ENCODE assay signal across 9 cellular contexts in genomic region chr12:14716848-14717444, GRCh38. TPM values are rescaled to one million over a fixed set of nuclear protein-coding genes. Genes with fewer than 3 reads are reported as not detected.
A peak's percentile ranks its signal among the peaks of the same experiment; 100 is the strongest.
DNase-seq lines count a peak whose midpoint lies in the region; ATAC-seq, FAIRE-seq and TF ChIP-seq lines count a peak whose summit lies in the region.
"Had no signal": no experiment of that assay in that cellular context is flagged by ENCODE, and none has a peak within 500 bp of the region (broad histone marks: within the 10 kb centered on the region; RNA-seq: fewer than 3 reads in every experiment).

No MANE protein-coding gene starts in this region.

- peak; percentile 37 for FAIRE-seq in urothelium cell line (lab: Jason Lieb, UNC)

- H3K4me3 Mint-ChIP-seq in Calu3 (ENCODE audit: low read depth, unreplicated experiment) (no peak overlapping the region), activated B cell treated with CpG ODN at 0.5 μM for 24 hours (no peak overlapping the region)

- CTCF ChIA-PET in Calu3 (lab: Charles Lee) (interaction anchor here (1.1 kb wide), 1 partner anchor 479 kb away, joined by 4 read pairs; no protein-coding TSS in a partner anchor), activated B cell treated with CpG ODN at 0.5 μM for 24 hours (lab: Charles Lee) (interaction anchor here (0.6 to 1.9 kb wide), 15 partner anchors 53 to 531 kb away, joined by 3 to 38 read pairs (median 3); partner anchors contain the start of gene ATF7IP)

- DNase-seq in Calu3 (peak; percentile 55), GM20000 (ENCODE audit: low spot score) (peak; percentile 53), M059J (ENCODE audit: low read depth) (peak; percentile 36), activated B cell treated with CpG ODN at 0.5 μM for 24 hours (no peak), myocyte (ENCODE audit: low read depth) (peak; percentile 43), urothelium cell line (ENCODE audit: low spot score) (peak; percentile 35), cerebellar nuclear complex (lab: John Stamatoyannopoulos, UW) (no peak)
- peak; percentile 18 for DNase-seq in effector CD4-positive, alpha-beta T cell

- no peaks in the 10 kb centered on the region for H3K27me3 Mint-ChIP-seq in Calu3 (ENCODE audit: unreplicated experiment)
- H3K27me3 Mint-ChIP-seq in activated B cell treated with CpG ODN at 0.5 μM for 24 hours = peaks cover 8% of the 10 kb centered on the region

- no peak overlapping the region for H3K27ac Mint-ChIP-seq in Calu3 (ENCODE audit: unreplicated experiment)
- no peak overlapping the region for H3K27ac Mint-ChIP-seq in activated B cell treated with CpG ODN at 0.5 μM for 24 hours

- peak; percentile 38 for TF ChIP-seq CTCF in Calu3 (IDR thresholded peaks at IDR 0.05; ENCODE audit: unreplicated experiment)
- TF ChIP-seq CTCF in GM20000 (IDR thresholded peaks at IDR 0.05; ENCODE audit: extremely low read depth, missing control alignments) = peak; percentile 44
- peak; percentile 15 for TF ChIP-seq CTCF in activated B cell treated with CpG ODN at 0.5 μM for 24 hours (IDR thresholded peaks at IDR 0.05)

- peak; percentile 75 for ATAC-seq in activated B cell treated with CpG ODN at 0.5 μM for 24 hours (ENCODE audit: low read depth)

- H3K36me3 Mint-ChIP-seq in Calu3 (ENCODE audit: insufficient read depth, unreplicated experiment) (no peaks in the 10 kb centered on the region), activated B cell treated with CpG ODN at 0.5 μM for 24 hours (ENCODE audit: low read depth) (no peaks in the 10 kb centered on the region)

- no peaks in the 10 kb centered on the region for H3K9me3 Mint-ChIP-seq in Calu3 (ENCODE audit: low read depth, unreplicated experiment)
- H3K9me3 Mint-ChIP-seq in activated B cell treated with CpG ODN at 0.5 μM for 24 hours = no peaks in the 10 kb centered on the region

- H3K4me1 Mint-ChIP-seq in Calu3 (ENCODE audit: low read depth, unreplicated experiment) (no peaks in the 10 kb centered on the region), activated B cell treated with CpG ODN at 0.5 μM for 24 hours (peaks cover 2% of the 10 kb centered on the region)

- intact Hi-C loops in Calu3 (cut with micrococcal nuclease; ENCODE audit: unreplicated experiment) (loop anchor here (2.0 kb wide), 2 partner anchors 86 to 478 kb away; no protein-coding TSS in a partner anchor), activated B cell treated with CpG ODN at 0.5 μM for 24 hours (cut with micrococcal nuclease) (loop anchor here (1.0 to 5.0 kb wide), 5 partner anchors 53 to 530 kb away; no protein-coding TSS in a partner anchor)

- no TSS peak for BruUV-seq in Calu3 (replicated peaks; lab: Mats Ljungman, UMichigan)

- POLR2A ChIA-PET in activated B cell treated with CpG ODN at 0.5 μM for 24 hours (lab: Charles Lee) = no interaction called here

RNA-seq across cellular contexts. Expression of gene GUCY2C, which starts 20.5 kb away (rescaled TPM):
- total RNA-seq in Calu3 (2022) (not detected in 2 replicates), activated B cell treated with CpG ODN at 0.5 μM for 24 hours (0.22 and 0.32 TPM in 2 replicates), myocyte (not detected in 2 replicates)
- not detected in 2 replicates for total RNA-seq in M059J (2014; rRNA removed; shearing (Covaris generic))
- polyA plus RNA-seq in myocyte (2012) = not detected
- total RNA-seq: T-helper 2 cell treated with Interferon-gamma antibody and Interleukin-4, amounts not matched to agents 100 ng/mL and 5 ng/mL, for 36 hours had no signal

Comparison
In these comparisons a context has a peak if more than half of its experiments do, and no peak if none do; other contexts are left out.
1. DNase-seq: peak in Calu3 (single experiment), GM20000 (single experiment), M059J (single experiment), effector CD4-positive, alpha-beta T cell (single experiment), myocyte (single experiment) and urothelium cell line (single experiment); none in activated B cell treated with CpG ODN at 0.5 μM for 24 hours (single experiment) and cerebellar nuclear complex (0 of 2).
2. Peak in every context shown above with its lines, with median percentiles within 50 percentile points of each other: CTCF ChIP-seq.